In the genomic region with DNA sequence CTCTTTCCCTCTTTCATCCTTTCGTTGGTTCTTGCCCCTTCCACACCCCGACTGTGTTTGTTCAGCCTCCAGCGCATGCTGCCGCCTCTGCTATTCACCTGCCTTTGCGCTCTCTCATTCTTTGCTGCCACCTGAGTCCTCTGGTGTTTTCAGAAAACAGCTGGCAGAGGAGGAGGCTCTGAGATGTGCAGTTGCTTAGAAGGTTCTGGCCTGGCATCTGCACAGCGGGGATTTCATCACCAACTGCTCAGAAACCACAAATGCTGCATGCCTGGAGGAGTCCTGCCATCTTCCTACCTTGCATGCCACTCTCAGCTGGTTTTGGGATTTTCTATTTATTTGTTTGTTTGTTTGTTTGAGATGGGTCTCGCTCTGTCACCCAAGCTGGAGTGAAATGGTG, we compare ENCODE assay signal across 17 cellular contexts. TPM values are rescaled to one million over a fixed set of nuclear protein-coding genes. Genes with fewer than 3 reads are reported as not detected.
DNase-seq lines count a peak whose midpoint lies in the region; ATAC-seq, FAIRE-seq and TF ChIP-seq lines count a peak whose summit lies in the region.
"Had no signal": no experiment of that assay in that cellular context is flagged by ENCODE, and none has a peak within 500 bp of the region (broad histone marks: within the 10 kb centered on the region; RNA-seq: fewer than 3 reads in every experiment).

No MANE protein-coding gene starts in this region.

- no peaks in the 10 kb centered on the region for H3K9me1 ChIP-seq in K562 (ENCODE audit: control insufficient read depth, insufficient read depth, low read length)

- H3K4me2 ChIP-seq in K562 (ENCODE audit: insufficient read depth, low read length): no peak overlapping the region
- H3K4me2 ChIP-seq: BLaER1 had no signal

- no peaks in the 10 kb centered on the region for H3K4me1 ChIP-seq in K562 (replicated peaks in 1 of 2; ENCODE audit: control insufficient read depth in 2 of 2, insufficient read depth in 2 of 2, low read length in 2 of 2)
- peaks cover 0 to 37% (median 0%) of the 10 kb centered on the region in 6 donors for H3K4me1 ChIP-seq in spleen
- peaks cover 8 to 17% of the 10 kb centered on the region in 2 donors for H3K4me1 ChIP-seq in ascending aorta
- H3K4me1 ChIP-seq: BLaER1 had no signal

- no peaks in the 10 kb centered on the region for H3K9me3 ChIP-seq in K562 (replicated peaks; ENCODE audit: control insufficient read depth, insufficient read depth, low read depth, low read length)
- H3K9me3 ChIP-seq in spleen: no peaks in the 10 kb centered on the region
- H3K9me3 ChIP-seq in ascending aorta: no peaks in the 10 kb centered on the region
- H3K9me3 ChIP-seq: vagina had no signal

- CTCF ChIA-PET in K562 (lab: Yijun Ruan, JAX; ENCODE audit: low intra/inter-chr PET ratio): no interaction called here

- no peak overlapping the region for H3K27ac ChIP-seq in K562 (ENCODE audit: extremely low read depth, low read depth, low read length)
- H3K27ac ChIP-seq in spleen: peak overlapping the region in 6 of 8 donors; percentile 55 to 87 (median 82)
- no peak overlapping the region for H3K27ac ChIP-seq in ascending aorta
- H3K27ac ChIP-seq: BLaER1, vagina had no signal

- in situ Hi-C loops in K562 (cut with MboI): no loop called here

- no peaks in the 10 kb centered on the region for H3K79me2 ChIP-seq in K562 (ENCODE audit: control insufficient read depth, insufficient read depth, low read length)

- BruUV-seq in K562 (replicated peaks; lab: Mats Ljungman, UMichigan): no TSS peak

- H3K27me3 ChIP-seq in K562 (ENCODE audit: control insufficient read depth in 2 of 2, insufficient read depth in 2 of 2, low read length in 2 of 2): peaks cover 55 to 57% of the 10 kb centered on the region in 2 experiments
- no peaks in the 10 kb centered on the region for H3K27me3 ChIP-seq in spleen (replicated peaks in 1 of 7)
- no peaks in the 10 kb centered on the region for H3K27me3 ChIP-seq in ascending aorta
- H3K27me3 ChIP-seq: BLaER1, vagina had no signal

- TF ChIP-seq CTCF in K562 (IDR thresholded peaks at IDR 0.05 in 2 of 3, conservative IDR thresholded peaks at IDR 0.05 in 1 of 3; ENCODE audit: insufficient read depth in 2 of 3, low read depth in 1 of 3, low read length in 3 of 3): no peak
- no peak for TF ChIP-seq CTCF in spleen (IDR thresholded peaks at IDR 0.05 in 8 of 11, conservative IDR thresholded peaks at IDR 0.05 in 3 of 11)
- TF ChIP-seq CTCF in ascending aorta (IDR thresholded peaks at IDR 0.05): no peak

- ATAC-seq in activated T-cell treated with anti-CD3 and anti-CD28 coated beads, Interleukin-2, amount 50 U/mL, for 72 hours (replicated peaks in 1 of 2): peak in 1 of 2 donors; percentile 4
- ATAC-seq in K562: no peak
- ATAC-seq in Right ventricle myocardium inferior: no peak

- H3K4me3 ChIP-seq in K562 (no peak overlapping the region), spleen (peak overlapping the region in 1 of 8 donors; percentile 50), ascending aorta (no peak overlapping the region)
- H3K4me3 ChIP-seq: BLaER1, vagina had no signal

- no peak overlapping the region for H3K9ac ChIP-seq in K562 (ENCODE audit: insufficient read depth in 1 of 2, low read depth in 2 of 2, low read length in 2 of 2)
- H3K9ac ChIP-seq: BLaER1 had no signal

- H3K36me3 ChIP-seq in K562 (ENCODE audit: control insufficient read depth, insufficient read depth, low read length) (no peaks in the 10 kb centered on the region), spleen (no peaks in the 10 kb centered on the region), ascending aorta (no peaks in the 10 kb centered on the region)
- H3K36me3 ChIP-seq: vagina had no signal

- TF ChIP-seq POLR2A in K562 (conservative IDR thresholded peaks at IDR 0.05) (no peak), spleen (IDR thresholded peaks at IDR 0.05) (no peak)

- DNase-seq in activated T-cell treated with anti-CD3 and anti-CD28 coated beads, Interleukin-2, amount 50 U/mL, for 72 hours: no peak
- DNase-seq in activated T-cell treated with anti-CD3 and anti-CD28 coated beads, Interleukin-2, amount 50 U/mL, for 48 hours: no peak
- DNase-seq in NOMO-1 treated with dmso at 0.1 percent for 144 hours (lab: John Stamatoyannopoulos, UW; ENCODE audit: unreplicated experiment) (peak; percentile 5), K562 (ENCODE audit: extremely low read depth in 1 of 4, low spot score in 3 of 4) (no peak), spleen (no peak), DMS153 (lab: John Stamatoyannopoulos, UW) (no peak), Right ventricle myocardium inferior (ENCODE audit: missing footprints) (no peak), ascending aorta (ENCODE audit: low spot score in 2 of 2) (no peak)
- DNase-seq: GDM1, MM.1S, NCI-H774, small intestine had no signal

- peaks cover 28% of the 10 kb centered on the region for H3K4me1 Mint-ChIP-seq in activated T-cell treated with anti-CD3 and anti-CD28 coated beads, Interleukin-2, amount 50 U/mL, for 72 hours (ENCODE audit: low read depth)
- H3K4me1 Mint-ChIP-seq: nephron had no signal

- 0% methylated on average over 7 of the region's 7 CpGs for WGBS in K562 (ENCODE audit: insufficient coverage, low coverage, missing lambda C conversion rate)
- WGBS in spleen, 5 donors: 81 to 88% (median 85%) methylated on average over 7 of the region's 7 CpGs

- TF ChIP-seq RAD21 in K562 (CRISPR knock-in tag; conservative IDR thresholded peaks at IDR 0.05 in 1 of 2, IDR thresholded peaks at IDR 0.05 in 1 of 2): no peak

- POLR2A ChIA-PET in K562 (lab: Yijun Ruan, JAX): interaction anchor here (0.6 kb wide), 1 partner anchor 11 kb away, joined by 3 read pairs; no protein-coding TSS in a partner anchor

- no peak overlapping the region for H2AFZ ChIP-seq in K562 (ENCODE audit: low read depth, low read length)

- peak overlapping the region; percentile 57 to 86 for H3K4me3 Mint-ChIP-seq in activated T-cell treated with anti-CD3 and anti-CD28 coated beads, Interleukin-2, amount 50 U/mL, for 72 hours
- H3K4me3 Mint-ChIP-seq: nephron had no signal

- intact Hi-C loops in K562 (cut with micrococcal nuclease) (no loop called here), spleen (cut with DNase I; ENCODE audit: low total_unique reads) (no loop called here), Right ventricle myocardium inferior (cut with DNase I) (no loop called here), ascending aorta (cut with DNase I) (loop anchor here (5.0 kb wide), 1 partner anchor 37 kb away; no protein-coding TSS in a partner anchor)

- H3K9me3 Mint-ChIP-seq in activated T-cell treated with anti-CD3 and anti-CD28 coated beads, Interleukin-2, amount 50 U/mL, for 72 hours: no peaks in the 10 kb centered on the region
- H3K9me3 Mint-ChIP-seq: nephron had no signal

- H3K27me3 Mint-ChIP-seq in activated T-cell treated with anti-CD3 and anti-CD28 coated beads, Interleukin-2, amount 50 U/mL, for 72 hours (ENCODE audit: low read depth): peaks cover 26% of the 10 kb centered on the region

- H3K27ac Mint-ChIP-seq in activated T-cell treated with anti-CD3 and anti-CD28 coated beads, Interleukin-2, amount 50 U/mL, for 72 hours: peak overlapping the region; percentile 5
- H3K27ac Mint-ChIP-seq: nephron had no signal

- H3K36me3 Mint-ChIP-seq in activated T-cell treated with anti-CD3 and anti-CD28 coated beads, Interleukin-2, amount 50 U/mL, for 72 hours (ENCODE audit: insufficient read depth in 2 of 2): peaks cover 2 to 6% of the 10 kb centered on the region in 2 donors

- TF ChIP-seq EP300 in K562 (IDR thresholded peaks at IDR 0.05; ENCODE audit: low read length): no peak

- FAIRE-seq in K562 (lab: Jason Lieb, UNC): no peak
- FAIRE-seq: small intestine had no signal

- no peaks in the 10 kb centered on the region for H4K20me1 ChIP-seq in K562 (replicated peaks; ENCODE audit: control insufficient read depth, insufficient read depth, low read length)
- H4K20me1 ChIP-seq: BLaER1 had no signal

TF ChIP-seq in K562, 482 proteins besides CTCF, POLR2A, EP300 and RAD21:
- TF ChIP-seq KDM2B (CRISPR knock-in tag; IDR thresholded peaks at IDR 0.05) (no peak), EZH2 (IDR thresholded peaks at IDR 0.05; ENCODE audit: borderline replicate concordance, low read depth, low read length) (0 out of 2 replicates have a peak, but pooled peaks have one; percentile 43)

RNA-seq across cellular contexts. Expression of gene CLDN20, which starts 39.2 kb away (rescaled TPM):
- total RNA-seq in activated T-cell treated with anti-CD3 and anti-CD28 coated beads, Interleukin-2, amount 50 U/mL, for 72 hours: not detected
- total RNA-seq in K562 (2011; cell fraction: chromatin; rRNA removed; ENCODE audit: low replicate concordance): not detected in 2 replicates
- not detected in 2 replicates for total RNA-seq in K562 (2011; cell fraction: nucleolus; rRNA removed)
- total RNA-seq in K562 (2011; cell fraction: nucleoplasm; rRNA removed): not detected in 2 replicates
- total RNA-seq in K562 (2014; rRNA removed) (not detected in 2 replicates), K562 (2014; rRNA removed; fragmentation: Illumina TruSeq; extraction: Trizol) (not detected in 2 replicates), K562 (2015; rRNA removed; fragmentation: Illumina TruSeq; extraction: Trizol) (not detected in 2 replicates), K562 (2021) (not detected in 2 replicates), spleen (not detected), Right ventricle myocardium inferior (0.19 TPM), ascending aorta (not detected)
- polyA plus RNA-seq in K562 (2011; rRNA removed) (not detected in 2 replicates), K562 (2014; fragmentation: Illumina TruSeq; extraction: Trizol) (not detected in 2 replicates), K562 (2014; fragmentation: Nextera tagmentation; extraction: Ambion mirVana) (not detected), K562 (2014; rRNA removed) (not detected in 2 replicates), spleen (not detected)
- not detected in 2 replicates for polyA plus RNA-seq in K562 (2011; cell fraction: cytosol; rRNA removed)
- polyA plus RNA-seq in K562 (2011; cell fraction: nucleus; rRNA removed): not detected in 2 replicates
- polyA plus RNA-seq in K562 (2012): 0.18 and 0.26 TPM in 2 replicates
- polyA minus RNA-seq in K562 (2011; rRNA and poly(A)+ RNA removed): not detected in 2 replicates
- polyA minus RNA-seq in K562 (2011; cell fraction: cytosol; rRNA and poly(A)+ RNA removed): not detected in 2 replicates
- polyA minus RNA-seq in K562 (2011; cell fraction: nucleus; rRNA and poly(A)+ RNA removed): not detected in 2 replicates
- total RNA-seq: cerebellum; T-helper 1 cell treated with Interleukin-12 subunit alpha and Interleukin-12 subunit beta and Interleukin-4 antibody, amounts not matched to agents 30 ng/mL and 1 ng/mL, for 36 hours; vagina had no signal
- polyA plus RNA-seq: small intestine had no signal

Comparison
In these comparisons a context has a peak if more than half of its experiments do, and no peak if none do; other contexts are left out.
1. H3K27ac ChIP-seq: peak in spleen (6 of 8); none in K562 (single experiment) and ascending aorta (0 of 2).